26 cellular contexts compared by ENCODE assay signal in genomic region chr9:38312406-38312805, GRCh38.
"Had no signal": no experiment of that assay in that cellular context is flagged by ENCODE, and none has a peak within 500 bp of the region (broad histone marks: within the 10 kb centered on the region; RNA-seq: fewer than 3 reads in every experiment).

No MANE protein-coding gene starts in this region.

- H3K9me3 Mint-ChIP-seq: naive thymus-derived CD8-positive, alpha-beta T cell; neural crest cell; stimulated activated effector memory CD8-positive, alpha-beta T cell treated with anti-CD3 and anti-CD28 coated beads, Interleukin-12 subunit alpha, Interleukin-12 subunit beta, amount 100 ng/mL, for 72 hours; stimulated activated naive CD8-positive, alpha-beta T cell treated with anti-CD3 and anti-CD28 coated beads, Interleukin-15, Interleukin-2, amounts not matched to agents 100 ng/mL and 50 ng/mL, for 24 hours; type B pancreatic cell had no signal

- H3K4me1 ChIP-seq: left lung, lower lobe of right lung, prostate gland, spleen had no signal

- H3K36me3 ChIP-seq: heart right ventricle, left lung, lower lobe of right lung, pancreas, prostate gland, sigmoid colon, spleen, tibial nerve, uterus had no signal

- H3K4me3 ChIP-seq: heart right ventricle, left lung, lower lobe of right lung, pancreas, prostate gland, spleen, tibial nerve, uterus had no signal

- ATAC-seq: left colon; left lung; lower lobe of right lung; naive thymus-derived CD8-positive, alpha-beta T cell; pancreas; stimulated activated effector memory CD8-positive, alpha-beta T cell treated with anti-CD3 and anti-CD28 coated beads, Interleukin-12 subunit alpha, Interleukin-12 subunit beta, amount 100 ng/mL, for 72 hours had no signal

- H3K4me1 Mint-ChIP-seq: naive thymus-derived CD8-positive, alpha-beta T cell; stimulated activated effector memory CD8-positive, alpha-beta T cell treated with anti-CD3 and anti-CD28 coated beads, Interleukin-12 subunit alpha, Interleukin-12 subunit beta, amount 100 ng/mL, for 72 hours had no signal

- H3K9me3 ChIP-seq: heart right ventricle, left lung, lower lobe of right lung, pancreas, prostate gland, sigmoid colon, spleen, tibial nerve, uterus had no signal

- H3K27me3 Mint-ChIP-seq: stimulated activated naive CD8-positive, alpha-beta T cell treated with anti-CD3 and anti-CD28 coated beads, Interleukin-15, Interleukin-2, amounts not matched to agents 100 ng/mL and 50 ng/mL, for 24 hours had no signal

- H3K27ac ChIP-seq: heart right ventricle, left lung, lower lobe of right lung, pancreas, prostate gland, spleen, tibial nerve, uterus had no signal

- H3K4me3 Mint-ChIP-seq: naive thymus-derived CD8-positive, alpha-beta T cell; neural crest cell; stimulated activated effector memory CD8-positive, alpha-beta T cell treated with anti-CD3 and anti-CD28 coated beads, Interleukin-12 subunit alpha, Interleukin-12 subunit beta, amount 100 ng/mL, for 72 hours; stimulated activated naive CD8-positive, alpha-beta T cell treated with anti-CD3 and anti-CD28 coated beads, Interleukin-15, Interleukin-2, amounts not matched to agents 100 ng/mL and 50 ng/mL, for 24 hours; type B pancreatic cell had no signal

- H3K27ac Mint-ChIP-seq: naive thymus-derived CD8-positive, alpha-beta T cell; stimulated activated effector memory CD8-positive, alpha-beta T cell treated with anti-CD3 and anti-CD28 coated beads, Interleukin-12 subunit alpha, Interleukin-12 subunit beta, amount 100 ng/mL, for 72 hours; stimulated activated naive CD8-positive, alpha-beta T cell treated with anti-CD3 and anti-CD28 coated beads, Interleukin-15, Interleukin-2, amounts not matched to agents 100 ng/mL and 50 ng/mL, for 24 hours had no signal

- DNase-seq: heart right ventricle; hippocampal formation; kidney; left colon; left lung; lower lobe of right lung; mammary epithelial cell; mesenchymal stem cell; naive thymus-derived CD8-positive, alpha-beta T cell; pancreas; posterior cingulate gyrus; retina; right cardiac atrium; sigmoid colon; small intestine; spleen; stimulated activated CD4-positive, alpha-beta T cell treated with anti-CD3 and anti-CD28 coated beads, Interleukin-4, amount 100 ng/mL, for 24 hours; stimulated activated naive CD4-positive, alpha-beta T cell; substantia nigra; uterus had no signal

- H3K27me3 ChIP-seq: pancreas, sigmoid colon, uterus had no signal
